31 cellular contexts compared by ENCODE assay signal in genomic region chr4:62415256-62415655, GRCh38.
"Had no signal": no experiment of that assay in that cellular context is flagged by ENCODE, and none has a peak within 500 bp of the region (broad histone marks: within the 10 kb centered on the region; RNA-seq: fewer than 3 reads in every experiment).

No MANE protein-coding gene starts in this region.

- H3K4me2 ChIP-seq: neural progenitor cell, smooth muscle cell had no signal

- H3K36me3 ChIP-seq: neural progenitor cell, neutrophil, ovary, pancreas, prostate gland, right atrium auricular region, right lobe of liver, sigmoid colon, spleen had no signal

- ATAC-seq: naive thymus-derived CD8-positive, alpha-beta T cell; natural killer cell; natural killer cell treated with Interleukin-12 subunit alpha and Interleukin-12 subunit beta and Interleukin-15 and Interleukin-18, amount 100 ng/mL, for 72 hours; pancreas; psoas muscle; right cardiac atrium; right lobe of liver; sciatic nerve had no signal

- H3K27me3 ChIP-seq: neural progenitor cell, neutrophil, ovary, pancreas, right atrium auricular region, right lobe of liver, sigmoid colon, spleen had no signal

- H3K9me3 ChIP-seq: neutrophil, ovary, pancreas, prostate gland, psoas muscle, right atrium auricular region, right lobe of liver, sigmoid colon had no signal

- H3K4me1 ChIP-seq: neural progenitor cell, pancreas, parathyroid adenoma, prostate gland, psoas muscle, right atrium auricular region, right lobe of liver, sigmoid colon, spleen had no signal

- H3K27me3 Mint-ChIP-seq: naive thymus-derived CD8-positive, alpha-beta T cell; natural killer cell treated with Interleukin-12 subunit alpha and Interleukin-12 subunit beta and Interleukin-15 and Interleukin-18, amount 100 ng/mL, for 72 hours; progenitor cell of endocrine pancreas had no signal

- H3K9ac ChIP-seq: neural progenitor cell, parathyroid adenoma had no signal

- DNase-seq: naive thymus-derived CD8-positive, alpha-beta T cell; natural killer cell; nephron progenitor cell; nucleus accumbens; occipital lobe; ovary; pancreas; posterior cingulate gyrus; psoas muscle; retina; right cardiac atrium; right lobe of liver; sigmoid colon; small intestine; spleen; stimulated activated CD4-positive, alpha-beta T cell treated with anti-CD3 and anti-CD28 coated beads, Interleukin-12 subunit alpha, Interleukin-12 subunit beta, amount 100 ng/mL, for 4 hours; stimulated activated CD4-positive, alpha-beta T cell treated with anti-CD3 and anti-CD28 coated beads, Interleukin-15, amount 100 ng/mL, for 24 hours; stimulated activated CD4-positive, alpha-beta T cell treated with anti-CD3 and anti-CD28 coated beads, Interleukin-1b, Interleukin-23, amount 100 ng/mL, for 48 hours; stimulated activated CD4-positive, alpha-beta T cell treated with anti-CD3 and anti-CD28 coated beads, Interleukin-2, amount 100 ng/mL, for 24 hours had no signal

- H3K79me2 ChIP-seq: parathyroid adenoma had no signal

- H3K9me3 Mint-ChIP-seq: nephron progenitor cell had no signal

- H3K4me3 Mint-ChIP-seq: naive thymus-derived CD8-positive, alpha-beta T cell; natural killer cell; natural killer cell treated with Interleukin-12 subunit alpha and Interleukin-12 subunit beta and Interleukin-15 and Interleukin-18, amount 100 ng/mL, for 72 hours; nephron; nephron progenitor cell; neural crest cell; neural progenitor cell had no signal

- H3K36me3 Mint-ChIP-seq: natural killer cell; natural killer cell treated with Interleukin-12 subunit alpha and Interleukin-12 subunit beta and Interleukin-15 and Interleukin-18, amount 100 ng/mL, for 72 hours; neural progenitor cell had no signal

- H2AFZ ChIP-seq: neural progenitor cell, parathyroid adenoma had no signal

- H3K4me1 Mint-ChIP-seq: naive thymus-derived CD8-positive, alpha-beta T cell; natural killer cell; nephron; nephron progenitor cell; neural crest cell; neural progenitor cell had no signal

- H3K27ac ChIP-seq: neural progenitor cell, neutrophil, ovary, pancreas, parathyroid adenoma, prostate gland, psoas muscle, right atrium auricular region, right lobe of liver, sigmoid colon, skin epidermis, spleen had no signal

- H3K4me3 ChIP-seq: neural progenitor cell, ovary, pancreas, prostate gland, psoas muscle, right atrium auricular region, right lobe of liver, sigmoid colon, skin epidermis, smooth muscle cell, spleen had no signal

- H3K27ac Mint-ChIP-seq: naive thymus-derived CD8-positive, alpha-beta T cell; natural killer cell; natural killer cell treated with Interleukin-12 subunit alpha and Interleukin-12 subunit beta and Interleukin-15 and Interleukin-18, amount 100 ng/mL, for 72 hours; nephron; nephron progenitor cell; neural progenitor cell; progenitor cell of endocrine pancreas had no signal
